ENCODE assay signal across 17 cellular contexts in the genomic region with DNA sequence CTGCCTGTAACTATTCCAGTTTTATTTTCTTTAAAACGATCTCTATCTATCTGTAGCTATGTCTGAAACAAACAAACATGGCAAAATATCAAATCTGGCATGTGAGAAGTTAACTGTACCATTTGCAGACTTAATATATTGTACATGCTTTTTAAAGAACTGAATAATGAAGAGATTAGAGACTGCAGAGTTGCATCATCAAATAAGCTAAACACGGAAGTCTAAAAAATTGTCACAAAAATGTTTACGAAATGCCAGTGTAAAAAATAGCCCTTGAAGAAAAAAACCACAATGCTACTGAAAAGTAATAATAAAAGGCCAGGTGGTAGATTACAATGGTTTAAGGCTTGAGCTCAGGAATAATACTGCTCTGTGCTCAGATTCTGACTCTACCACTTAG.
"Had no signal": no experiment of that assay in that cellular context is flagged by ENCODE, and none has a peak within 500 bp of the region (broad histone marks: within the 10 kb centered on the region; RNA-seq: fewer than 3 reads in every experiment).

No MANE protein-coding gene starts in this region.

- H3K27me3 ChIP-seq: adrenal gland, gastroesophageal sphincter, heart right ventricle had no signal

- H3K36me3 Mint-ChIP-seq: activated naive CD4-positive, alpha-beta T cell treated with anti-CD3 and anti-CD28 coated beads, Interleukin-2, amount 50 U/mL, for 24 hours; naive thymus-derived CD4-positive, alpha-beta T cell had no signal

- H3K9me3 ChIP-seq: adrenal gland, gastroesophageal sphincter, heart right ventricle had no signal

- H3K4me3 ChIP-seq: adrenal gland, gastroesophageal sphincter, heart right ventricle, lung had no signal

- H3K4me1 Mint-ChIP-seq: activated CD4-positive, alpha-beta memory T cell treated with anti-CD3 and anti-CD28 coated beads, Interleukin-2, amount 10 ng/mL, durations not matched to agents 7 days and 5 days; activated naive CD4-positive, alpha-beta T cell treated with anti-CD3 and anti-CD28 coated beads, Interleukin-2, amount 50 U/mL, for 24 hours; naive thymus-derived CD4-positive, alpha-beta T cell had no signal

- H3K9me3 Mint-ChIP-seq: activated CD4-positive, alpha-beta memory T cell treated with anti-CD3 and anti-CD28 coated beads, Interleukin-2, amount 10 ng/mL, durations not matched to agents 7 days and 5 days; activated naive CD4-positive, alpha-beta T cell treated with anti-CD3 and anti-CD28 coated beads, Interleukin-2, amount 50 U/mL, for 24 hours; activated T-cell treated with anti-CD3 and anti-CD28 coated beads, Interleukin-2, amount 50 U/mL, for 4 hours; naive thymus-derived CD4-positive, alpha-beta T cell had no signal

- H3K27me3 Mint-ChIP-seq: activated CD4-positive, alpha-beta memory T cell treated with anti-CD3 and anti-CD28 coated beads, Interleukin-2, amount 10 ng/mL, durations not matched to agents 7 days and 5 days; activated naive CD4-positive, alpha-beta T cell treated with anti-CD3 and anti-CD28 coated beads, Interleukin-2, amount 50 U/mL, for 24 hours had no signal

- H3K4me3 Mint-ChIP-seq: activated CD4-positive, alpha-beta memory T cell treated with anti-CD3 and anti-CD28 coated beads, Interleukin-2, amount 10 ng/mL, durations not matched to agents 7 days and 5 days; activated naive CD4-positive, alpha-beta T cell treated with anti-CD3 and anti-CD28 coated beads, Interleukin-2, amount 50 U/mL, for 24 hours; activated T-cell treated with anti-CD3 and anti-CD28 coated beads, Interleukin-2, amount 50 U/mL, for 4 hours; naive thymus-derived CD4-positive, alpha-beta T cell had no signal

- H3K36me3 ChIP-seq: adrenal gland, gastroesophageal sphincter, heart right ventricle had no signal

- H3K27ac Mint-ChIP-seq: activated CD4-positive, alpha-beta memory T cell treated with anti-CD3 and anti-CD28 coated beads, Interleukin-2, amount 10 ng/mL, durations not matched to agents 7 days and 5 days; activated naive CD4-positive, alpha-beta T cell treated with anti-CD3 and anti-CD28 coated beads, Interleukin-2, amount 50 U/mL, for 24 hours; naive thymus-derived CD4-positive, alpha-beta T cell had no signal

- H3K4me1 ChIP-seq: adrenal gland, gastroesophageal sphincter, heart right ventricle had no signal

- H3K27ac ChIP-seq: adrenal gland, gastroesophageal sphincter, heart right ventricle had no signal

- DNase-seq: activated CD4-positive, alpha-beta memory T cell treated with anti-CD3 and anti-CD28 coated beads, Interleukin-2, amount 10 ng/mL, durations not matched to agents 7 days and 5 days; activated CD4-positive, alpha-beta T cell treated with anti-CD3 and anti-CD28 coated beads for 4 hours; activated effector memory CD4-positive, alpha-beta T cell treated with Interleukin-2 at 50 U/mL for 16 hours; activated T-cell treated with anti-CD3 and anti-CD28 coated beads, Interleukin-2, amount 50 U/mL, for 4 hours; adrenal gland; heart right ventricle; islet precursor cell; naive thymus-derived CD4-positive, alpha-beta T cell; stimulated activated CD4-positive, alpha-beta T cell treated with anti-CD3 and anti-CD28 coated beads, Interleukin-4, amount 100 ng/mL, for 4 hours; stimulated activated CD8-positive, alpha-beta memory T cell treated with anti-CD3 and anti-CD28 coated beads, Interleukin-4, amount 100 ng/mL, for 48 hours; stimulated activated naive CD4-positive, alpha-beta T cell treated with Interleukin-2 at 50 U/mL for 16 hours; substantia nigra; T-helper 1 cell; T1000 had no signal
